In genomic region chr11:120511804-120512726, GRCh38 we compare ENCODE assay signal across 9 cellular contexts. TPM values are rescaled to one million over a fixed set of nuclear protein-coding genes. Genes with fewer than 3 reads are reported as not detected.
DNase-seq lines count a peak whose midpoint lies in the region; ATAC-seq and TF ChIP-seq lines count a peak whose summit lies in the region.
"Had no signal": no experiment of that assay in that cellular context is flagged by ENCODE, and none has a peak within 500 bp of the region (broad histone marks: within the 10 kb centered on the region; RNA-seq: fewer than 3 reads in every experiment).

No MANE protein-coding gene starts in this region.

- H3K36me3 ChIP-seq in WERI-Rb-1, result no peaks in the 10 kb centered on the region
- no peaks in the 10 kb centered on the region for H3K36me3 ChIP-seq in testis (ENCODE audit: low read depth, missing control alignments)

- H3K27ac Mint-ChIP-seq in immature natural killer cell, result peak overlapping the region in 1 of 6 donors; percentile 67
- no peak overlapping the region for H3K27ac Mint-ChIP-seq in HFFc6

- H3K27ac ChIP-seq in WERI-Rb-1 (no peak overlapping the region), testis (no peak overlapping the region)

- H3K4me3 ChIP-seq in WERI-Rb-1 (ENCODE audit: low read depth, low read length) (peak overlapping the region; percentile 59), testis (peak overlapping the region; percentile 37 to 47)

- H3K9me3 ChIP-seq in WERI-Rb-1 (ENCODE audit: severe bottlenecking) (no peaks in the 10 kb centered on the region), testis (no peaks in the 10 kb centered on the region)

- H3K4me1 Mint-ChIP-seq in immature natural killer cell (peaks cover 6 to 22% of the 10 kb centered on the region in 2 donors), HFFc6 (ENCODE audit: low read depth) (peaks cover 5% of the 10 kb centered on the region; the same call in 1 of the 2 replicates)

- H3K27me3 Mint-ChIP-seq in immature natural killer cell (ENCODE audit: low read depth in 3 of 3), result peaks cover 4 to 29% (median 14%) of the 10 kb centered on the region in 3 donors
- peaks cover 34% of the 10 kb centered on the region for H3K27me3 Mint-ChIP-seq in HFFc6 (ENCODE audit: insufficient read depth)

- intact Hi-C loops in testis (cut with DNase I; ENCODE audit: low total_unique reads), result loop anchor here (5.0 to 10.0 kb wide), 4 partner anchors 173 to 593 kb away; partner anchors contain the start of gene TECTA

- H3K27me3 ChIP-seq in WERI-Rb-1 (ENCODE audit: insufficient read depth, low read depth, severe bottlenecking) (no peaks in the 10 kb centered on the region), testis (no peaks in the 10 kb centered on the region)

- H3K9me3 Mint-ChIP-seq in immature natural killer cell (no peaks in the 10 kb centered on the region), HFFc6 (no peaks in the 10 kb centered on the region)

- no peaks in the 10 kb centered on the region for H3K36me3 Mint-ChIP-seq in immature natural killer cell
- no peaks in the 10 kb centered on the region for H3K36me3 Mint-ChIP-seq in HFFc6 (ENCODE audit: low read depth)

- TF ChIP-seq CTCF in WERI-Rb-1 (IDR thresholded peaks at IDR 0.05; ENCODE audit: low read depth, low read length), result no peak
- no peak for TF ChIP-seq CTCF in testis (IDR thresholded peaks at IDR 0.05)
- no peak for TF ChIP-seq CTCF in HFFc6 (IDR thresholded peaks at IDR 0.05)

- 17 to 30% methylated on average over 26 to 42 of the region's 73 CpGs for WGBS in testis, 2 donors

- TF ChIP-seq POLR2A in testis (IDR thresholded peaks at IDR 0.05), result no peak

- H3K4me1 ChIP-seq in testis, result no peaks in the 10 kb centered on the region

- DNase-seq in activated CD8-positive, alpha-beta memory T cell treated with anti-CD3 and anti-CD28 coated beads for 24 hours, result peak; percentile 48
- no peak for DNase-seq in activated CD8-positive, alpha-beta memory T cell treated with anti-CD3 and anti-CD28 coated beads, Interleukin-2, amount 50 U/mL, for 4 hours
- DNase-seq in WERI-Rb-1, result peak; percentile 31
- DNase-seq in immature natural killer cell, result no peak
- DNase-seq in testis, result no peak
- no peak for DNase-seq in HFFc6

- H3K4me3 Mint-ChIP-seq in immature natural killer cell (peak overlapping the region; percentile 30 to 84 (median 72)), HFFc6 (no peak overlapping the region)

- ATAC-seq in HG03442 (IDR thresholded peaks at IDR 0.05; ENCODE audit: unreplicated experiment), result no peak
- no peak for ATAC-seq in GM18870 (IDR thresholded peaks at IDR 0.05; ENCODE audit: unreplicated experiment)

RNA-seq across cellular contexts. Expression of gene GRIK4, which starts 0.5 kb away (rescaled TPM):
- polyA plus RNA-seq in immature natural killer cell (1 to 10 TPM in 2 of 3 donors, under 1 TPM in 1; 0.85 to 3.6 (median 2.0) TPM), testis (ENCODE audit: insufficient read depth, low read depth, low replicate concordance) (3.0 TPM)
- total RNA-seq in testis, result 1 to 10 TPM; 2.6 TPM
- not detected for total RNA-seq in HFFc6 (2021; fragmentation: NEBNext Ultra II Directional; extraction: Animal tissue kit (Norgen Biotek cat#: 25700))
- polyA plus RNA-seq: BJ had no signal

Comparison
In these comparisons a context has a peak if more than half of its experiments do, and no peak if none do; other contexts are left out.
1. DNase-seq: peak in activated CD8-positive, alpha-beta memory T cell treated with anti-CD3 and anti-CD28 coated beads for 24 hours (single experiment) and WERI-Rb-1 (single experiment); none in activated CD8-positive, alpha-beta memory T cell treated with anti-CD3 and anti-CD28 coated beads, Interleukin-2, amount 50 U/mL, for 4 hours (single experiment), immature natural killer cell (0 of 3), testis (single experiment) and HFFc6 (single experiment).